27 cellular contexts compared by ENCODE assay signal in genomic region chr14:59500732-59501131, GRCh38.
"Had no signal": no experiment of that assay in that cellular context is flagged by ENCODE, and none has a peak within 500 bp of the region (broad histone marks: within the 10 kb centered on the region; RNA-seq: fewer than 3 reads in every experiment).

No MANE protein-coding gene starts in this region.

- H3K9me3 ChIP-seq: left lung, lower lobe of right lung, neutrophil, right atrium auricular region, spleen, suprapubic skin, thoracic aorta, tibial artery, upper lobe of right lung had no signal

- H3K9ac ChIP-seq: neural progenitor cell had no signal

- ATAC-seq: left cardiac atrium; left lung; lower lobe of right lung; natural killer cell; sciatic nerve; stimulated activated effector memory CD8-positive, alpha-beta T cell treated with anti-CD3 and anti-CD28 coated beads, Interleukin-12 subunit alpha, Interleukin-12 subunit beta, amount 100 ng/mL, for 72 hours; upper lobe of right lung had no signal

- H3K27me3 ChIP-seq: hepatocyte, left lung, neural progenitor cell, neutrophil, right atrium auricular region, spleen, suprapubic skin, tibial artery, upper lobe of right lung had no signal

- DNase-seq: islet precursor cell; kidney glomerular epithelial cell; left cardiac atrium; left lung; lower lobe of right lung; mammary epithelial cell; mesenchymal stem cell; naive B cell; natural killer cell; nephron progenitor cell; occipital lobe; small intestine; spleen; stimulated activated CD4-positive, alpha-beta T cell treated with anti-CD3 and anti-CD28 coated beads, Interleukin-4, amount 100 ng/mL, for 24 hours; stimulated activated naive CD4-positive, alpha-beta T cell; tibial artery; trophoblast cell; upper lobe of right lung had no signal

- H3K4me1 ChIP-seq: left lung, lower lobe of right lung, neural progenitor cell, right atrium auricular region, spleen, suprapubic skin, upper lobe of right lung had no signal

- H3K27ac ChIP-seq: hepatocyte, left lung, lower lobe of right lung, neural progenitor cell, neutrophil, right atrium auricular region, spleen, suprapubic skin, thoracic aorta, tibial artery, upper lobe of right lung had no signal

- FAIRE-seq: urothelium cell line had no signal

- H3K4me3 ChIP-seq: hepatocyte, left lung, lower lobe of right lung, neural progenitor cell, right atrium auricular region, spleen, suprapubic skin, thoracic aorta, tibial artery, upper lobe of right lung had no signal
